In genomic region chr7:155190608-155191536, GRCh38 we compare ENCODE assay signal across 8 cellular contexts.
DNase-seq lines count a peak whose midpoint lies in the region; ATAC-seq, FAIRE-seq and TF ChIP-seq lines count a peak whose summit lies in the region.

No MANE protein-coding gene starts in this region.

- H3K4me1 ChIP-seq in H1 (replicated peaks in 1 of 4; ENCODE audit: control insufficient read depth in 3 of 4, insufficient read depth in 4 of 4, low read length in 3 of 4) = no peaks in the 10 kb centered on the region; a peak in 1 of 7 replicates

- no peaks in the 10 kb centered on the region for H3K36me3 ChIP-seq in H1 (ENCODE audit: control insufficient read depth in 2 of 4, insufficient read depth in 4 of 4, low read length in 3 of 4)

- intact Hi-C loops in activated CD4-positive, alpha-beta memory T cell treated with anti-CD3 and anti-CD28 coated beads for 36 hours (cut with micrococcal nuclease) = loop anchor here (1.0 to 2.0 kb wide), 4 partner anchors 14 to 264 kb away; no protein-coding TSS in a partner anchor

- H2BK15ac ChIP-seq in H1 (ENCODE audit: low read length) = no peak overlapping the region

- ATAC-seq in GM18511 (IDR thresholded peaks at IDR 0.05; ENCODE audit: unreplicated experiment) (peak; percentile 60), HG03025 (IDR thresholded peaks at IDR 0.05; ENCODE audit: low FRiP score, unreplicated experiment) (no peak)

- H2BK20ac ChIP-seq in H1 (ENCODE audit: low read length) = no peak overlapping the region

- H3K9ac ChIP-seq in H1 (replicated peaks in 1 of 4; ENCODE audit: extremely low read depth in 1 of 4, low read depth in 3 of 4, low read length in 3 of 4) = no peak overlapping the region

- peaks cover 4% of the 10 kb centered on the region for H3K27me3 Mint-ChIP-seq in activated CD4-positive, alpha-beta memory T cell treated with anti-CD3 and anti-CD28 coated beads for 36 hours
- peaks cover 12% of the 10 kb centered on the region for H3K27me3 Mint-ChIP-seq in mesothelial cell of epicardium (ENCODE audit: low read depth)

- H2AFZ ChIP-seq in H1 (ENCODE audit: low read length) = no peak overlapping the region

- POLR2A ChIA-PET in activated CD4-positive, alpha-beta memory T cell treated with anti-CD3 and anti-CD28 coated beads for 36 hours (lab: Charles Lee) = interaction anchor here (0.7 to 1.6 kb wide), 3 partner anchors 8 to 107 kb away, joined by 3 to 5 read pairs (median 3); partner anchors contain the start of gene INSIG1
- POLR2A ChIA-PET in H1 (lab: Charles Lee; ENCODE audit: partially characterized antibody) = no interaction called here

- H3K9me3 Mint-ChIP-seq in activated CD4-positive, alpha-beta memory T cell treated with anti-CD3 and anti-CD28 coated beads for 36 hours = peaks cover 16% of the 10 kb centered on the region
- peaks cover 17% of the 10 kb centered on the region for H3K9me3 Mint-ChIP-seq in mesothelial cell of epicardium

- H3K4ac ChIP-seq in H1 (replicated peaks; ENCODE audit: insufficient read length, low read depth, low read length) = no peak overlapping the region

- TF ChIP-seq CTCF in H1 (IDR thresholded peaks at IDR 0.05; ENCODE audit: control extremely low read depth in 1 of 3, insufficient read depth in 1 of 3, low read depth in 1 of 3, low read length in 3 of 3) (peak; percentile 73 to 86 (median 85)), mesothelial cell of epicardium (IDR thresholded peaks at IDR 0.05; ENCODE audit: unreplicated experiment) (peak; percentile 93)

- no peaks in the 10 kb centered on the region for H4K20me1 ChIP-seq in H1 (replicated peaks in 1 of 2; ENCODE audit: control insufficient read depth in 1 of 2, insufficient read depth in 2 of 2, low read length in 2 of 2)

- H3K14ac ChIP-seq in H1 (ENCODE audit: insufficient read length) = no peak overlapping the region

- CTCF ChIA-PET in activated CD4-positive, alpha-beta memory T cell treated with anti-CD3 and anti-CD28 coated beads for 36 hours (lab: Charles Lee) = interaction anchor here (0.6 to 3.3 kb wide), 17 partner anchors 11 to 264 kb away, joined by 3 to 38 read pairs (median 6); no protein-coding TSS in a partner anchor
- CTCF ChIA-PET in H1 (lab: Charles Lee; ENCODE audit: partially characterized antibody) = interaction anchor here (0.9 to 3.2 kb wide), 28 partner anchors 9 to 277 kb away, joined by 3 to 22 read pairs (median 5); no protein-coding TSS in a partner anchor

- H3K27ac Mint-ChIP-seq in activated CD4-positive, alpha-beta memory T cell treated with anti-CD3 and anti-CD28 coated beads for 36 hours = no peak overlapping the region
- H3K27ac Mint-ChIP-seq in mesothelial cell of epicardium = no peak overlapping the region

- H4K91ac ChIP-seq in H1 (replicated peaks; ENCODE audit: insufficient read length, low read length) = no peak overlapping the region

- H3K23ac ChIP-seq in H1 (ENCODE audit: insufficient read length) = no peak overlapping the region

- no peak overlapping the region for H2AK5ac ChIP-seq in H1 (ENCODE audit: low read depth, low read length)

- no peak for TF ChIP-seq POLR2A in H1 (IDR thresholded peaks at IDR 0.05; ENCODE audit: control extremely low read depth in 1 of 2, low read depth in 2 of 2, low read length in 2 of 2)

- H4K5ac ChIP-seq in H1 (ENCODE audit: insufficient read length, low read depth, low read length) = no peak overlapping the region

- H3K9me3 ChIP-seq in H1 (ENCODE audit: insufficient read depth in 2 of 2, low read depth in 1 of 2, low read length in 1 of 2) = peaks cover 12 to 18% of the 10 kb centered on the region in 2 experiments

- no peak overlapping the region for H4K8ac ChIP-seq in H1 (ENCODE audit: extremely low read depth, insufficient read depth, low read length)

- peaks cover 0 to 3% (median 0%) of the 10 kb centered on the region in 4 experiments; a peak in 1 of 7 replicates for H3K27me3 ChIP-seq in H1 (replicated peaks in 1 of 4; ENCODE audit: control insufficient read depth in 3 of 4, extremely low read depth in 1 of 4, insufficient read depth in 3 of 4, low read length in 3 of 4)

- no peaks in the 10 kb centered on the region for H3K36me3 Mint-ChIP-seq in activated CD4-positive, alpha-beta memory T cell treated with anti-CD3 and anti-CD28 coated beads for 36 hours
- H3K36me3 Mint-ChIP-seq in mesothelial cell of epicardium = peaks cover 5% of the 10 kb centered on the region

- H3K4me3 Mint-ChIP-seq in activated CD4-positive, alpha-beta memory T cell treated with anti-CD3 and anti-CD28 coated beads for 36 hours = no peak overlapping the region
- H3K4me3 Mint-ChIP-seq in mesothelial cell of epicardium = peak overlapping the region; percentile 30

- FAIRE-seq in H1 (lab: Jason Lieb, UNC) = no peak

- peaks cover 28% of the 10 kb centered on the region for H3K4me1 Mint-ChIP-seq in activated CD4-positive, alpha-beta memory T cell treated with anti-CD3 and anti-CD28 coated beads for 36 hours (ENCODE audit: low read depth)
- peaks cover 5% of the 10 kb centered on the region for H3K4me1 Mint-ChIP-seq in mesothelial cell of epicardium

- no peak overlapping the region for H3K56ac ChIP-seq in H1 (replicated peaks; ENCODE audit: insufficient read length, low read depth, low read length)

- peak; percentile 49 for DNase-seq in 8988T
- DNase-seq in KG1 (lab: John Stamatoyannopoulos, UW) = peak; percentile 25
- peak; percentile 76 for DNase-seq in activated CD4-positive, alpha-beta memory T cell treated with anti-CD3 and anti-CD28 coated beads for 36 hours
- peak in 1 of 2 experiments; percentile 95 for DNase-seq in H1 (ENCODE audit: low read depth in 1 of 2, low spot score in 2 of 2)
- peak; percentile 57 to 90 for DNase-seq in mesothelial cell of epicardium (ENCODE audit: low spot score in 2 of 2, unreplicated experiment in 2 of 2)
- DNase-seq in stimulated activated CD8-positive, alpha-beta memory T cell treated with anti-CD3 and anti-CD28 coated beads, Interleukin-7, amount 100 ng/mL, for 4 hours (ENCODE audit: low read depth in 2 of 2) = peak; percentile 24 to 36

- no peak overlapping the region for H2BK120ac ChIP-seq in H1 (replicated peaks; ENCODE audit: low read depth, low read length)

- H3K4me2 ChIP-seq in H1 (ENCODE audit: insufficient read depth in 1 of 2, low read depth in 2 of 2, low read length in 2 of 2) = 0 out of 4 replicates have a peak overlapping the region, but pooled peaks of 1 of the 2 experiments have one; percentile 34

- TF ChIP-seq EP300 in H1 (IDR thresholded peaks at IDR 0.05; ENCODE audit: borderline replicate concordance in 1 of 2, low read depth in 2 of 2, low read length in 2 of 2) = no peak

- no peaks in the 10 kb centered on the region for H3K79me1 ChIP-seq in H1 (ENCODE audit: low read depth, low read length)

- no peaks in the 10 kb centered on the region for H3K79me2 ChIP-seq in H1 (ENCODE audit: control insufficient read depth in 1 of 2, insufficient read depth in 2 of 2, low read length in 2 of 2)

- H3K27ac ChIP-seq in H1 (ENCODE audit: low read depth, low read length) = no peak overlapping the region

- WGBS in H1 (ENCODE audit: extremely low coverage in 1 of 2, insufficient coverage in 1 of 2, insufficient read length in 1 of 2, insufficient replicate concordance in 2 of 2, low coverage in 1 of 2, low lambda C conversion rate in 2 of 2, missing lambda C conversion rate in 1 of 2), 2 experiments = 43% methylated on average over 42 of the region's 44 CpGs; no CpG with 5 or more reads in 1 of the 2 experiments

- no peak overlapping the region for H3K18ac ChIP-seq in H1 (ENCODE audit: extremely low read depth, low read length)

- peak overlapping the region in 1 of 4 experiments; percentile 33; a peak in 1 of 8 replicates for H3K4me3 ChIP-seq in H1 (ENCODE audit: extremely low read depth in 1 of 4, insufficient read depth in 2 of 4, low read depth in 3 of 4, low read length in 4 of 4)

- no peaks in the 10 kb centered on the region for H3K23me2 ChIP-seq in H1 (ENCODE audit: low read depth, low read length)

- peak; percentile 79 to 93 for TF ChIP-seq RAD21 in H1 (IDR thresholded peaks at IDR 0.05 in 1 of 2, conservative IDR thresholded peaks at IDR 0.05 in 1 of 2; ENCODE audit: low read depth in 2 of 2, low read length in 2 of 2)

- no peak overlapping the region for H2BK12ac ChIP-seq in H1 (ENCODE audit: low read depth, low read length)

- H2BK5ac ChIP-seq in H1 (ENCODE audit: low read depth, low read length) = no peak overlapping the region

TF ChIP-seq in H1, 55 proteins besides CTCF, POLR2A, EP300 and RAD21:
- TF ChIP-seq BRCA1 (IDR thresholded peaks at IDR 0.05; ENCODE audit: low read depth, low read length) (no peak), TEAD4 (IDR thresholded peaks at IDR 0.05; ENCODE audit: low read depth, low read length) (peak; percentile 33; the same call in 1 of the 2 replicates), TCF12 (IDR thresholded peaks at IDR 0.05; ENCODE audit: low read depth, low read length) (0 out of 2 replicates have a peak, but pooled peaks have one; percentile 58)
TF ChIP-seq in H1: peak in this region for 2.
